ENCODE assay signal across 8 cellular contexts in genomic region chr16:86563489-86564345, GRCh38.
DNase-seq lines count a peak whose midpoint lies in the region; ATAC-seq and TF ChIP-seq lines count a peak whose summit lies in the region.

No MANE protein-coding gene starts in this region.

- H3K79me2 ChIP-seq in DOHH2 (ENCODE audit: control insufficient read depth, low read length): no peaks in the 10 kb centered on the region

- DNase-seq in NCI-H2029 (lab: John Stamatoyannopoulos, UW): peak; percentile 14
- DNase-seq in T-helper 9 cell: peak; percentile 78
- peak; percentile 86 for DNase-seq in astrocyte of the cerebellum (ENCODE audit: low read depth)
- peak; percentile 6 to 89 (median 70) for DNase-seq in hypothalamus (lab: John Stamatoyannopoulos, UW)
- peak; percentile 67 for DNase-seq in skeletal muscle cell (ENCODE audit: low read depth)

- peak overlapping the region; percentile 56 for H3K4me2 ChIP-seq in DOHH2 (ENCODE audit: low read length)

- in situ Hi-C loops in astrocyte of the cerebellum (cut with HindIII; ENCODE audit: low sequenced_read_pairs): loop anchor here (25.0 kb wide), 2 partner anchors 474 to 699 kb away; no protein-coding TSS in a partner anchor

- H3K4me3 ChIP-seq in DOHH2 (ENCODE audit: low read length) (peak overlapping the region; percentile 46), astrocyte of the cerebellum (ENCODE audit: low read depth, low read length) (peak overlapping the region; percentile 28), skeletal muscle cell (ENCODE audit: low read depth, low read length) (peak overlapping the region; percentile 41)

- H4K20me1 ChIP-seq in DOHH2 (ENCODE audit: control insufficient read depth, insufficient read depth, low read depth, low read length): no peaks in the 10 kb centered on the region

- H3K9me3 ChIP-seq in DOHH2 (ENCODE audit: control insufficient read depth, insufficient read depth, low read length): no peaks in the 10 kb centered on the region

- TF ChIP-seq CTCF in DOHH2 (IDR thresholded peaks at IDR 0.05; ENCODE audit: low read depth, low read length, poor library complexity, severe bottlenecking) (peak; percentile 98), astrocyte of the cerebellum (IDR thresholded peaks at IDR 0.05; ENCODE audit: low read depth, low read length, missing control alignments) (peak; percentile 100)

- H3K36me3 ChIP-seq in DOHH2 (ENCODE audit: control insufficient read depth, low read length): no peaks in the 10 kb centered on the region

- H3F3A ChIP-seq in DOHH2 (ENCODE audit: control insufficient read depth, insufficient read depth): no peaks in the 10 kb centered on the region

- peak; percentile 75 for ATAC-seq in HG02623 (IDR thresholded peaks at IDR 0.05; ENCODE audit: unreplicated experiment)
- no peak for ATAC-seq in GM19455 (IDR thresholded peaks at IDR 0.05; ENCODE audit: unreplicated experiment)

- H3K9me2 ChIP-seq in DOHH2 (replicated peaks; ENCODE audit: control insufficient read depth, low read length): no peaks in the 10 kb centered on the region

- peaks cover 12% of the 10 kb centered on the region for H3K4me1 ChIP-seq in DOHH2 (ENCODE audit: control insufficient read depth, low read length)

- peaks cover 12% of the 10 kb centered on the region for H3K27me3 ChIP-seq in DOHH2 (ENCODE audit: control insufficient read depth, low read length)

- H3K27ac ChIP-seq in DOHH2 (ENCODE audit: low read depth, low read length): no peak overlapping the region

Comparison
In these comparisons a context has a peak if more than half of its experiments do, and no peak if none do; other contexts are left out.
1. DNase-seq: peak in every context shown above with its lines; median percentile 86 in astrocyte of the cerebellum; 78 in T-helper 9 cell; 70 in hypothalamus; 67 in skeletal muscle cell; 14 in NCI-H2029.